In genomic region chr15:41493205-41493901, GRCh38 we compare ENCODE assay signal across 8 cellular contexts. TPM values are rescaled to one million over a fixed set of nuclear protein-coding genes. Genes with fewer than 3 reads are reported as not detected.
A peak's percentile ranks its signal among the peaks of the same experiment; 100 is the strongest.
DNase-seq lines count a peak whose midpoint lies in the region; ATAC-seq and TF ChIP-seq lines count a peak whose summit lies in the region.

Gene ITPKA (plus strand): TSS chr15:41493874. CDS start chr15:41493928, 54 bp downstream.

- H3K27ac ChIP-seq in lung (ENCODE audit: low read depth in 1 of 2, low read length in 1 of 2): no peak within 1 kb of the TSS

- peaks cover 4% of the 10 kb centered on the region for H3K9me3 Mint-ChIP-seq in activated CD4-positive, alpha-beta T cell treated with anti-CD3 and anti-CD28 coated beads, Interleukin-2, amount 10 ng/mL, durations not matched to agents 24 days and 14 days

- H3K27ac Mint-ChIP-seq in activated CD4-positive, alpha-beta T cell treated with anti-CD3 and anti-CD28 coated beads, Interleukin-2, amount 10 ng/mL, durations not matched to agents 24 days and 14 days: peak within 1 kb of the TSS; percentile 84

- WGBS in lung, 2 donors: 0 to 1% methylated on average over 28 to 60 of the region's 60 CpGs

- H3K4me3 Mint-ChIP-seq in activated CD4-positive, alpha-beta T cell treated with anti-CD3 and anti-CD28 coated beads, Interleukin-2, amount 10 ng/mL, durations not matched to agents 24 days and 14 days: peak within 1 kb of the TSS; percentile 75

- peaks cover 36% of the 10 kb centered on the region for H3K4me1 Mint-ChIP-seq in activated CD4-positive, alpha-beta T cell treated with anti-CD3 and anti-CD28 coated beads, Interleukin-2, amount 10 ng/mL, durations not matched to agents 24 days and 14 days

- H3K36me3 ChIP-seq in lung (ENCODE audit: control insufficient read depth in 2 of 2, insufficient read depth in 2 of 2, low read length in 2 of 2): no peaks in the 10 kb centered on the region

- H3K27me3 ChIP-seq in lung (ENCODE audit: control insufficient read depth, insufficient read depth): no peaks in the 10 kb centered on the region

- no peaks in the 10 kb centered on the region for H3K36me3 Mint-ChIP-seq in activated CD4-positive, alpha-beta T cell treated with anti-CD3 and anti-CD28 coated beads, Interleukin-2, amount 10 ng/mL, durations not matched to agents 24 days and 14 days (ENCODE audit: low read depth)

- ATAC-seq in GM18511 (IDR thresholded peaks at IDR 0.05; ENCODE audit: unreplicated experiment) (peak; percentile 75), HG02981 (IDR thresholded peaks at IDR 0.05; ENCODE audit: unreplicated experiment) (peak; percentile 71), lung (ENCODE audit: insufficient read depth, low FRiP score) (peak; percentile 60)

- peak; percentile 81 for DNase-seq in A172 (ENCODE audit: low spot score)
- peak; percentile 50 for DNase-seq in NCI-H2227 treated with DMSO at 0.1 percent for 48 hours (lab: John Stamatoyannopoulos, UW)
- peak; percentile 95 for DNase-seq in activated CD4-positive, alpha-beta T cell treated with anti-CD3 and anti-CD28 coated beads, Interleukin-2, amount 10 ng/mL, durations not matched to agents 24 days and 14 days
- peak; percentile 24 for DNase-seq in dedifferentiated amniotic fluid mesenchymal stem cell (ENCODE audit: extremely low spot score)
- peak; percentile 56 for DNase-seq in lung (ENCODE audit: low spot score)
- DNase-seq in stimulated activated CD4-positive, alpha-beta T cell treated with anti-CD3 and anti-CD28 coated beads, TNF-alpha, amount 100 ng/mL, for 48 hours (ENCODE audit: low read depth in 3 of 3): peak; percentile 79 to 92 (median 84)

- no peak for TF ChIP-seq CTCF in lung (IDR thresholded peaks at IDR 0.05; ENCODE audit: control extremely low read depth, extremely low read depth)

- H3K4me3 ChIP-seq in lung: peak within 1 kb of the TSS; percentile 44

- intact Hi-C loops in activated CD4-positive, alpha-beta T cell treated with anti-CD3 and anti-CD28 coated beads, Interleukin-2, amount 10 ng/mL, durations not matched to agents 24 days and 14 days (cut with micrococcal nuclease): loop anchor here (1.0 to 5.0 kb wide), 7 partner anchors 9 to 1001 kb away; partner anchors contain the start of genes EHD4 and JMJD7

- peaks cover 0 to 15% of the 10 kb centered on the region in 2 donors for H3K4me1 ChIP-seq in lung (ENCODE audit: control insufficient read depth in 2 of 2, insufficient read depth in 2 of 2, low read length in 2 of 2)

- no peaks in the 10 kb centered on the region for H3K9me3 ChIP-seq in lung (ENCODE audit: control insufficient read depth in 2 of 2, insufficient read depth in 1 of 2, low read length in 1 of 2)

- H3K27me3 Mint-ChIP-seq in activated CD4-positive, alpha-beta T cell treated with anti-CD3 and anti-CD28 coated beads, Interleukin-2, amount 10 ng/mL, durations not matched to agents 24 days and 14 days: peaks cover 30% of the 10 kb centered on the region

RNA-seq across cellular contexts. Expression of gene ITPKA, which starts in this region (rescaled TPM):
- 15.5 and 17.3 TPM in 2 replicates for total RNA-seq in A172 (2014; rRNA removed; shearing (Covaris generic))
- total RNA-seq in activated CD4-positive, alpha-beta T cell treated with anti-CD3 and anti-CD28 coated beads, Interleukin-2, amount 10 ng/mL, durations not matched to agents 24 days and 14 days: 3.3 and 3.8 TPM in 2 replicates
- 1 to 10 TPM; 1.9 TPM for total RNA-seq in lung
- polyA plus RNA-seq in lung: under 1 TPM; 0.35 to 0.57 TPM

Comparison
In these comparisons a context has a peak if more than half of its experiments do, and no peak if none do; other contexts are left out.
1. DNase-seq: peak in every context shown above with its lines; median percentile 95 in activated CD4-positive, alpha-beta T cell treated with anti-CD3 and anti-CD28 coated beads, Interleukin-2, amount 10 ng/mL, durations not matched to agents 24 days and 14 days; 84 in stimulated activated CD4-positive, alpha-beta T cell treated with anti-CD3 and anti-CD28 coated beads, TNF-alpha, amount 100 ng/mL, for 48 hours; 81 in A172; 56 in lung; 50 in NCI-H2227 treated with DMSO at 0.1 percent for 48 hours; 24 in dedifferentiated amniotic fluid mesenchymal stem cell.